20 cellular contexts compared by ENCODE assay signal in the genomic region with DNA sequence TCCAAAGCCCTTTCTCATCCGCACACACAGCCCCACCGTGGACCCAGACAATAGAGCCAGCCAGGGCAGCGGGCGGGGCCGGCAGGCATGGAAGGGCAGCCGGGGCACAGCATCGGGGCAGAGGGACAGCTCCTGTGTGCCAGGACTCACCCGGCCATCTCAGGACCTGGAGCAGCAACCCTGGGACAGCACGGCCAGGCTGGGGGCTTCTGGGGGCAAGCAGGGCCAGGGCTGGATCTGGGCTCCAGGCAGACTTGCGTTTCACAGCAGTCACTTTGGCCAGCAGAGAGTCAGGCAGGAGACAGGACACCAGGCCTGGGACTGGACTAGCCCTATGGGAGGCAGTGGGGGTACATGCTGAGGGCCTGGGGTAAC. TPM values are rescaled to one million over a fixed set of nuclear protein-coding genes. Genes with fewer than 3 reads are reported as not detected.
A peak's percentile ranks its signal among the peaks of the same experiment; 100 is the strongest.
DNase-seq lines count a peak whose midpoint lies in the region; ATAC-seq, FAIRE-seq and TF ChIP-seq lines count a peak whose summit lies in the region.
"Had no signal": no experiment of that assay in that cellular context is flagged by ENCODE, and none has a peak within 500 bp of the region (broad histone marks: within the 10 kb centered on the region; RNA-seq: fewer than 3 reads in every experiment).

No MANE protein-coding gene starts in this region.

- H3K27ac ChIP-seq in SK-N-SH (ENCODE audit: low read depth in 2 of 2, low read length in 1 of 2) = no peak overlapping the region
- no peak overlapping the region for H3K27ac ChIP-seq in GM12878 (ENCODE audit: control insufficient read depth, insufficient read depth)
- no peak overlapping the region for H3K27ac ChIP-seq in neural progenitor cell
- H3K27ac ChIP-seq in CD4-positive, alpha-beta T cell (ENCODE audit: low read depth, low read length) = no peak overlapping the region
- H3K27ac ChIP-seq: 22Rv1, A549, BLaER1 had no signal

- peaks cover 0 to 10% of the 10 kb centered on the region in 2 experiments; a peak in 1 of 4 replicates for H3K4me1 ChIP-seq in SK-N-SH (ENCODE audit: control insufficient read depth in 1 of 2, insufficient read depth in 2 of 2, low read depth in 1 of 2, low read length in 1 of 2)
- no peaks in the 10 kb centered on the region for H3K4me1 ChIP-seq in GM12878 (ENCODE audit: control insufficient read depth, insufficient read depth, low read length)
- H3K4me1 ChIP-seq in neural progenitor cell = no peaks in the 10 kb centered on the region
- H3K4me1 ChIP-seq: A549, HAP-1 had no signal

- H4K20me1 ChIP-seq in SK-N-SH (ENCODE audit: insufficient read depth) (no peaks in the 10 kb centered on the region), GM12878 (ENCODE audit: control insufficient read depth, insufficient read depth) (no peaks in the 10 kb centered on the region), neural progenitor cell (ENCODE audit: low read depth) (no peaks in the 10 kb centered on the region)

- CTCF ChIA-PET in SK-N-SH (lab: Yijun Ruan, JAX) (no interaction called here), GM12878 (lab: Yijun Ruan, JAX) (no interaction called here)
- CTCF ChIA-PET in CD4-positive, alpha-beta T cell (lab: Charles Lee) = no interaction called here

- TF ChIP-seq RAD21 in SK-N-SH (IDR thresholded peaks at IDR 0.05; ENCODE audit: low read length) = no peak
- TF ChIP-seq RAD21 in GM12878 (IDR thresholded peaks at IDR 0.05; ENCODE audit: insufficient read depth, low read depth, low read length) = no peak

- H3K9ac ChIP-seq in SK-N-SH (no peak overlapping the region), GM12878 (ENCODE audit: control insufficient read depth, insufficient read depth, low read length) (no peak overlapping the region), neural progenitor cell (no peak overlapping the region)
- H3K9ac ChIP-seq: BLaER1 had no signal

- H3K4me1 Mint-ChIP-seq in natural killer cell treated with Interleukin-12 subunit alpha and Interleukin-12 subunit beta and Interleukin-15 and Interleukin-18, amount 100 ng/mL, for 72 hours (ENCODE audit: low read depth in 2 of 2) = no peaks in the 10 kb centered on the region
- no peaks in the 10 kb centered on the region for H3K4me1 Mint-ChIP-seq in natural killer cell
- H3K4me1 Mint-ChIP-seq in neural progenitor cell = peaks cover 2% of the 10 kb centered on the region
- H3K4me1 Mint-ChIP-seq in CD4-positive, alpha-beta T cell (ENCODE audit: low read depth) = no peaks in the 10 kb centered on the region

- ATAC-seq in SK-N-SH treated with all-trans-retinoic acid at 6 μM for 48 hours = peak; percentile 11; the same call in 1 of the 3 replicates
- ATAC-seq in natural killer cell treated with Interleukin-12 subunit alpha and Interleukin-12 subunit beta and Interleukin-15 and Interleukin-18, amount 100 ng/mL, for 72 hours = no peak
- ATAC-seq in natural killer cell = no peak
- peak; percentile 17; the same call in 2 of the 3 replicates for ATAC-seq in GM12878
- ATAC-seq in CD4-positive, alpha-beta T cell (ENCODE audit: poor library complexity) = no peak
- ATAC-seq in GM21529 (IDR thresholded peaks at IDR 0.05; ENCODE audit: unreplicated experiment) = no peak
- ATAC-seq: CD8-positive, alpha-beta T cell had no signal

- no peaks in the 10 kb centered on the region for H3K36me3 Mint-ChIP-seq in natural killer cell treated with Interleukin-12 subunit alpha and Interleukin-12 subunit beta and Interleukin-15 and Interleukin-18, amount 100 ng/mL, for 72 hours
- H3K36me3 Mint-ChIP-seq in natural killer cell = no peaks in the 10 kb centered on the region
- H3K36me3 Mint-ChIP-seq in neural progenitor cell = no peaks in the 10 kb centered on the region
- H3K36me3 Mint-ChIP-seq in CD4-positive, alpha-beta T cell (ENCODE audit: low read depth) = no peaks in the 10 kb centered on the region
- H3K36me3 Mint-ChIP-seq: CD14-positive monocyte; CD8-positive, alpha-beta T cell had no signal

- no peaks in the 10 kb centered on the region for H3K9me2 ChIP-seq in SK-N-SH

- DNase-seq in SK-N-SH = no peak
- DNase-seq in natural killer cell treated with Interleukin-12 subunit alpha and Interleukin-12 subunit beta and Interleukin-15 and Interleukin-18, amount 100 ng/mL, for 72 hours (ENCODE audit: low spot score) = peak; percentile 54
- no peak for DNase-seq in natural killer cell
- DNase-seq in GM12878 (ENCODE audit: low read depth, low spot score) = no peak
- no peak for DNase-seq in neural progenitor cell (ENCODE audit: low spot score)
- no peak for DNase-seq in CD4-positive, alpha-beta T cell
- DNase-seq: AML-193, Calu3, DMS79 treated with DMSO at 0.1 percent for 48 hours, EL had no signal

- H2AFZ ChIP-seq in SK-N-SH (ENCODE audit: low read depth) = no peak overlapping the region
- H2AFZ ChIP-seq in GM12878 (ENCODE audit: control insufficient read depth, low read depth, low read length) = no peak overlapping the region
- no peak overlapping the region for H2AFZ ChIP-seq in neural progenitor cell (replicated peaks)

- no peaks in the 10 kb centered on the region for H3K27me3 Mint-ChIP-seq in natural killer cell treated with Interleukin-12 subunit alpha and Interleukin-12 subunit beta and Interleukin-15 and Interleukin-18, amount 100 ng/mL, for 72 hours
- H3K27me3 Mint-ChIP-seq in natural killer cell (ENCODE audit: low read depth in 2 of 2) (no peaks in the 10 kb centered on the region), neural progenitor cell (ENCODE audit: insufficient read depth, low read depth) (peaks cover 8% of the 10 kb centered on the region)
- H3K27me3 Mint-ChIP-seq in CD4-positive, alpha-beta T cell = no peaks in the 10 kb centered on the region

- TF ChIP-seq POLR2A in GM12878 (IDR thresholded peaks at IDR 0.05; ENCODE audit: low read depth, low read length) = no peak

- H3K27me3 ChIP-seq in SK-N-SH (ENCODE audit: insufficient read depth) (no peaks in the 10 kb centered on the region), GM12878 (replicated peaks in 1 of 2; ENCODE audit: control insufficient read depth in 2 of 2, insufficient read depth in 2 of 2, low read length in 1 of 2) (no peaks in the 10 kb centered on the region), neural progenitor cell (no peaks in the 10 kb centered on the region)
- H3K27me3 ChIP-seq in CD4-positive, alpha-beta T cell (ENCODE audit: control insufficient read depth, insufficient read depth, low read length) = no peaks in the 10 kb centered on the region
- H3K27me3 ChIP-seq: BLaER1 had no signal

- H3K9me3 ChIP-seq in SK-N-SH = no peaks in the 10 kb centered on the region
- no peaks in the 10 kb centered on the region for H3K9me3 ChIP-seq in GM12878 (replicated peaks; ENCODE audit: control insufficient read depth, insufficient read depth, low read length)
- no peaks in the 10 kb centered on the region for H3K9me3 ChIP-seq in neural progenitor cell (ENCODE audit: low read depth)
- H3K9me3 ChIP-seq in CD4-positive, alpha-beta T cell (ENCODE audit: control insufficient read depth, low read length) = no peaks in the 10 kb centered on the region
- H3K9me3 ChIP-seq: A549, BLaER1, HAP-1 had no signal

- H3F3A ChIP-seq in SK-N-SH (replicated peaks; ENCODE audit: insufficient read depth) (no peaks in the 10 kb centered on the region), neural progenitor cell (ENCODE audit: low read depth) (no peaks in the 10 kb centered on the region)

- RAD21 ChIA-PET in GM12878 (lab: Charles Lee; ENCODE audit: unreplicated experiment) = no interaction called here

- no peak for FAIRE-seq in GM12878 (lab: Jason Lieb, UNC)
- FAIRE-seq: A549, GM12892, GM18507 had no signal

- intact Hi-C loops in natural killer cell (cut with micrococcal nuclease) (no loop called here), GM12878 (cut with micrococcal nuclease; ENCODE audit: unreplicated experiment) (no loop called here)
- intact Hi-C loops in CD4-positive, alpha-beta T cell (cut with DNase I, micrococcal nuclease) = no loop called here

- no peak overlapping the region for H3K4me3 Mint-ChIP-seq in natural killer cell treated with Interleukin-12 subunit alpha and Interleukin-12 subunit beta and Interleukin-15 and Interleukin-18, amount 100 ng/mL, for 72 hours
- no peak overlapping the region for H3K4me3 Mint-ChIP-seq in natural killer cell
- H3K4me3 Mint-ChIP-seq in neural progenitor cell = no peak overlapping the region
- H3K4me3 Mint-ChIP-seq in CD4-positive, alpha-beta T cell = no peak overlapping the region
- H3K4me3 Mint-ChIP-seq: CD14-positive monocyte; CD8-positive, alpha-beta T cell had no signal

- in situ Hi-C loops in GM12878 (cut with MboI) = no loop called here

- TF ChIP-seq CTCF in SK-N-SH (IDR thresholded peaks at IDR 0.05) (no peak), natural killer cell (IDR thresholded peaks at IDR 0.05) (no peak), GM12878 (IDR thresholded peaks at IDR 0.05 in 2 of 3, conservative IDR thresholded peaks at IDR 0.05 in 1 of 3; ENCODE audit: control insufficient read depth in 2 of 3, extremely low read depth in 1 of 3, insufficient read depth in 1 of 3, low read depth in 3 of 3, low read length in 3 of 3) (no peak), neural progenitor cell (IDR thresholded peaks at IDR 0.05) (no peak)
- no peak for TF ChIP-seq CTCF in CD4-positive, alpha-beta T cell (IDR thresholded peaks at IDR 0.05)

- POLR2A ChIA-PET in SK-N-SH (lab: Yijun Ruan, JAX) (no interaction called here), GM12878 (lab: Charles Lee) (no interaction called here)
- POLR2A ChIA-PET in CD4-positive, alpha-beta T cell (lab: Charles Lee) = no interaction called here

- SMC1A ChIA-PET in GM12878 (lab: Charles Lee; ENCODE audit: uncharacterized antibody, unreplicated experiment) = no interaction called here

- H3K4me3 ChIP-seq in SK-N-SH (ENCODE audit: low read depth in 2 of 2, low read length in 1 of 2) = no peak overlapping the region
- H3K4me3 ChIP-seq in GM12878 = no peak overlapping the region
- H3K4me3 ChIP-seq in neural progenitor cell = no peak overlapping the region
- H3K4me3 ChIP-seq: A549, BLaER1, HAP-1 had no signal

- no peaks in the 10 kb centered on the region for H3K79me2 ChIP-seq in SK-N-SH (ENCODE audit: insufficient read depth)
- no peaks in the 10 kb centered on the region for H3K79me2 ChIP-seq in GM12878 (ENCODE audit: control insufficient read depth, insufficient read depth, low read length)
- no peaks in the 10 kb centered on the region for H3K79me2 ChIP-seq in neural progenitor cell (ENCODE audit: low read depth)

- TF ChIP-seq EP300 in SK-N-SH (IDR thresholded peaks at IDR 0.05; ENCODE audit: borderline replicate concordance in 1 of 2, low read depth in 1 of 2, low read length in 1 of 2) = no peak
- no peak for TF ChIP-seq EP300 in GM12878 (IDR thresholded peaks at IDR 0.05; ENCODE audit: borderline replicate concordance in 1 of 2, control insufficient read depth in 1 of 2, low read depth in 2 of 2, low read length in 2 of 2)

- H3K4me2 ChIP-seq in SK-N-SH = no peak overlapping the region
- H3K4me2 ChIP-seq in GM12878 (ENCODE audit: control insufficient read depth, insufficient read depth) = no peak overlapping the region
- H3K4me2 ChIP-seq in neural progenitor cell = no peak overlapping the region
- H3K4me2 ChIP-seq: A549, BLaER1 had no signal

- no peak overlapping the region for H3K27ac Mint-ChIP-seq in natural killer cell treated with Interleukin-12 subunit alpha and Interleukin-12 subunit beta and Interleukin-15 and Interleukin-18, amount 100 ng/mL, for 72 hours
- H3K27ac Mint-ChIP-seq in natural killer cell (no peak overlapping the region), neural progenitor cell (peak overlapping the region; percentile 63)
- no peak overlapping the region for H3K27ac Mint-ChIP-seq in CD4-positive, alpha-beta T cell
- H3K27ac Mint-ChIP-seq: CD8-positive, alpha-beta T cell had no signal

- BruUV-seq in GM12878 (replicated peaks; lab: Mats Ljungman, UMichigan) = no TSS peak

- H3K9me3 Mint-ChIP-seq in natural killer cell treated with Interleukin-12 subunit alpha and Interleukin-12 subunit beta and Interleukin-15 and Interleukin-18, amount 100 ng/mL, for 72 hours = no peaks in the 10 kb centered on the region
- no peaks in the 10 kb centered on the region for H3K9me3 Mint-ChIP-seq in natural killer cell
- no peaks in the 10 kb centered on the region for H3K9me3 Mint-ChIP-seq in neural progenitor cell
- H3K9me3 Mint-ChIP-seq in CD4-positive, alpha-beta T cell = no peaks in the 10 kb centered on the region
- H3K9me3 Mint-ChIP-seq: CD14-positive monocyte; CD8-positive, alpha-beta T cell had no signal

- H3K36me3 ChIP-seq in SK-N-SH (replicated peaks in 1 of 2; ENCODE audit: control insufficient read depth in 1 of 2, insufficient read depth in 2 of 2, low read length in 1 of 2) (no peaks in the 10 kb centered on the region), GM12878 (ENCODE audit: control insufficient read depth in 2 of 2, insufficient read depth in 2 of 2, low read length in 1 of 2) (no peaks in the 10 kb centered on the region), neural progenitor cell (no peaks in the 10 kb centered on the region)
- H3K36me3 ChIP-seq: BLaER1, HAP-1 had no signal

- 93% methylated on average over 7 of the region's 10 CpGs for WGBS in SK-N-SH (ENCODE audit: low lambda C conversion rate)
- WGBS in GM12878 (ENCODE audit: insufficient coverage, insufficient replicate concordance, low lambda C conversion rate, missing lambda C conversion rate) = 71% methylated on average over 10 of the region's 10 CpGs

RNA-seq across cellular contexts. Expression of a gene that starts 15.5 kb away (rescaled TPM):
- polyA plus RNA-seq in SK-N-SH (2012; rRNA removed) = 0.68 and 0.81 TPM in 2 replicates
- polyA plus RNA-seq in SK-N-SH (2012; cell fraction: cytosol; rRNA removed) = 0.44 and 1.0 TPM in 2 replicates
- polyA plus RNA-seq in SK-N-SH (2012; cell fraction: nucleus; rRNA removed) = 1.2 and 1.5 TPM in 2 replicates
- 1 to 10 TPM; 2.8 to 7.1 TPM for total RNA-seq in natural killer cell treated with Interleukin-12 subunit alpha and Interleukin-12 subunit beta and Interleukin-15 and Interleukin-18, amount 100 ng/mL, for 72 hours
- total RNA-seq in natural killer cell = 1 to 10 TPM in 2 of 3 donors, under 1 TPM in 1; 0.97 to 1.4 (median 1.1) TPM
- 19.1 and 21.0 TPM in 2 replicates for total RNA-seq in GM12878 (2013; cell fraction: nucleolus; rRNA removed)
- 0.49 and 0.56 TPM in 2 replicates for total RNA-seq in GM12878 (2014; rRNA removed)
- 0.18 and 0.22 TPM in 2 replicates for total RNA-seq in GM12878 (2014; rRNA removed; fragmentation: Illumina TruSeq; extraction: Trizol)
- total RNA-seq in GM12878 (2021) = 0.88 and 1.4 TPM in 2 replicates
- polyA plus RNA-seq in GM12878 (2011; ENCODE audit: low read depth) = 0.43 TPM
- 0.56 and 1.2 TPM in 2 replicates for polyA plus RNA-seq in GM12878 (2011; rRNA removed)
- polyA plus RNA-seq in GM12878 (2011; cell fraction: cytosol; rRNA removed) = 1.5 TPM in 2 replicates
- 8.0 TPM in 2 replicates for polyA plus RNA-seq in GM12878 (2011; cell fraction: nucleus; rRNA removed)
- 1.8 TPM in 2 replicates for polyA plus RNA-seq in GM12878 (2012)
- 0.24 and 0.35 TPM in 2 replicates for polyA plus RNA-seq in GM12878 (2014; fragmentation: Illumina TruSeq; extraction: Trizol)
- under 1 TPM; 0.08 to 0.11 TPM for polyA plus RNA-seq in GM12878 (2014; fragmentation: Nextera tagmentation; extraction: Ambion mirVana)
- 0.47 and 1.1 TPM in 2 replicates for polyA plus RNA-seq in GM12878 (2014; rRNA removed)
- under 1 TPM; 0.40 to 0.50 TPM for polyA plus RNA-seq in GM12878 (2016; fragmentation: Nextera tagmentation; extraction: Ambion mirVana)
- polyA minus RNA-seq in GM12878 (2011; rRNA and poly(A)+ RNA removed) = 2.7 and 3.9 TPM in 2 replicates
- 1.0 and 1.6 TPM in 2 replicates for polyA minus RNA-seq in GM12878 (2011; cell fraction: cytosol; rRNA and poly(A)+ RNA removed)
- polyA minus RNA-seq in GM12878 (2011; cell fraction: nucleus; rRNA and poly(A)+ RNA removed) = 3.6 and 5.7 TPM in 2 replicates
- total RNA-seq in neural progenitor cell (ENCODE audit: low replicate concordance) = 1.8 TPM in 1 of 2 replicates, not detected in the other
- total RNA-seq in CD4-positive, alpha-beta T cell = under 1 TPM; 0.14 to 0.25 TPM
- polyA plus RNA-seq: CD14-positive monocyte had no signal

RNA-seq across cellular contexts. Expression of a gene that starts 53.7 kb away (rescaled TPM):
- polyA plus RNA-seq in SK-N-SH (2012; rRNA removed) (47.2 and 56.9 TPM in 2 replicates), GM12878 (2011; rRNA removed) (123 and 157 TPM in 2 replicates), GM12878 (2014; fragmentation: Illumina TruSeq; extraction: Trizol) (146 and 167 TPM in 2 replicates), GM12878 (2014; fragmentation: Nextera tagmentation; extraction: Ambion mirVana) (10 to 100 TPM; 81.4 to 82.8 TPM), GM12878 (2014; rRNA removed) (91.5 and 99.6 TPM in 2 replicates), GM12878 (2016; fragmentation: Nextera tagmentation; extraction: Ambion mirVana) (100 to 1,000 TPM; 169 to 174 TPM)
- polyA plus RNA-seq in SK-N-SH (2012; cell fraction: cytosol; rRNA removed) = 62.1 and 77.7 TPM in 2 replicates
- polyA plus RNA-seq in SK-N-SH (2012; cell fraction: nucleus; rRNA removed) = 24.6 and 36.5 TPM in 2 replicates
- 100 to 1,000 TPM in 1 of 2 donors, 10 to 100 TPM in 1; 54.8 to 109 TPM for total RNA-seq in natural killer cell treated with Interleukin-12 subunit alpha and Interleukin-12 subunit beta and Interleukin-15 and Interleukin-18, amount 100 ng/mL, for 72 hours
- total RNA-seq in natural killer cell (10 to 100 TPM; 57.8 to 66.3 (median 60.4) TPM), GM12878 (2014; rRNA removed) (78.5 and 88.0 TPM in 2 replicates), GM12878 (2014; rRNA removed; fragmentation: Illumina TruSeq; extraction: Trizol) (85.7 and 87.8 TPM in 2 replicates), GM12878 (2021) (76.9 and 84.3 TPM in 2 replicates), neural progenitor cell (ENCODE audit: low replicate concordance) (40.0 and 52.9 TPM in 2 replicates)
- total RNA-seq in GM12878 (2013; cell fraction: nucleolus; rRNA removed) = 33.8 and 144 TPM in 2 replicates
- 64.8 TPM for polyA plus RNA-seq in GM12878 (2011; ENCODE audit: low read depth)
- polyA plus RNA-seq in GM12878 (2011; cell fraction: cytosol; rRNA removed) = 52.0 and 59.3 TPM in 2 replicates
- 50.8 and 59.6 TPM in 2 replicates for polyA plus RNA-seq in GM12878 (2011; cell fraction: nucleus; rRNA removed)
- 86.5 and 102 TPM in 2 replicates for polyA plus RNA-seq in GM12878 (2012)
- 37.3 and 41.8 TPM in 2 replicates for polyA minus RNA-seq in GM12878 (2011; rRNA and poly(A)+ RNA removed)
- 22.7 and 48.7 TPM in 2 replicates for polyA minus RNA-seq in GM12878 (2011; cell fraction: cytosol; rRNA and poly(A)+ RNA removed)
- 19.1 and 32.2 TPM in 2 replicates for polyA minus RNA-seq in GM12878 (2011; cell fraction: nucleus; rRNA and poly(A)+ RNA removed)
- total RNA-seq in CD4-positive, alpha-beta T cell = 10 to 100 TPM; 36.4 to 38.2 TPM

RNA-seq across cellular contexts. Expression of a gene that starts 54.7 kb away (rescaled TPM):
- polyA plus RNA-seq in SK-N-SH (2012; rRNA removed) = 6.3 and 6.6 TPM in 2 replicates
- 1.9 and 3.0 TPM in 2 replicates for polyA plus RNA-seq in SK-N-SH (2012; cell fraction: cytosol; rRNA removed)
- polyA plus RNA-seq in SK-N-SH (2012; cell fraction: nucleus; rRNA removed) = 31.5 and 31.7 TPM in 2 replicates
- total RNA-seq in natural killer cell treated with Interleukin-12 subunit alpha and Interleukin-12 subunit beta and Interleukin-15 and Interleukin-18, amount 100 ng/mL, for 72 hours = 10 to 100 TPM; 69.5 to 78.9 TPM
- total RNA-seq in natural killer cell = 10 to 100 TPM; 27.9 to 45.2 (median 36.2) TPM
- 112 and 123 TPM in 2 replicates for total RNA-seq in GM12878 (2013; cell fraction: nucleolus; rRNA removed)
- 32.6 and 35.2 TPM in 2 replicates for total RNA-seq in GM12878 (2014; rRNA removed)
- total RNA-seq in GM12878 (2014; rRNA removed; fragmentation: Illumina TruSeq; extraction: Trizol) = 21.7 and 21.8 TPM in 2 replicates
- total RNA-seq in GM12878 (2021) = 49.6 and 54.9 TPM in 2 replicates
- polyA plus RNA-seq in GM12878 (2011; ENCODE audit: low read depth) = 19.5 TPM
- polyA plus RNA-seq in GM12878 (2011; rRNA removed) = 59.4 and 62.2 TPM in 2 replicates
- polyA plus RNA-seq in GM12878 (2011; cell fraction: cytosol; rRNA removed) = 52.5 and 56.3 TPM in 2 replicates
- 182 and 212 TPM in 2 replicates for polyA plus RNA-seq in GM12878 (2011; cell fraction: nucleus; rRNA removed)
- polyA plus RNA-seq in GM12878 (2012) = 36.3 and 39.3 TPM in 2 replicates
- 24.3 and 29.5 TPM in 2 replicates for polyA plus RNA-seq in GM12878 (2014; fragmentation: Illumina TruSeq; extraction: Trizol)
- polyA plus RNA-seq in GM12878 (2014; fragmentation: Nextera tagmentation; extraction: Ambion mirVana) = 10 to 100 TPM in 1 of 2 experiments, 1 to 10 TPM in 1; 9.6 to 10.8 TPM
- 36.7 and 42.0 TPM in 2 replicates for polyA plus RNA-seq in GM12878 (2014; rRNA removed)
- 10 to 100 TPM; 25.0 to 27.6 TPM for polyA plus RNA-seq in GM12878 (2016; fragmentation: Nextera tagmentation; extraction: Ambion mirVana)
- 40.8 and 57.0 TPM in 2 replicates for polyA minus RNA-seq in GM12878 (2011; rRNA and poly(A)+ RNA removed)
- 16.3 and 20.4 TPM in 2 replicates for polyA minus RNA-seq in GM12878 (2011; cell fraction: cytosol; rRNA and poly(A)+ RNA removed)
- 38.2 and 60.8 TPM in 2 replicates for polyA minus RNA-seq in GM12878 (2011; cell fraction: nucleus; rRNA and poly(A)+ RNA removed)
- 20.3 and 35.1 TPM in 2 replicates for total RNA-seq in neural progenitor cell (ENCODE audit: low replicate concordance)
- total RNA-seq in CD4-positive, alpha-beta T cell = 10 to 100 TPM; 78.0 to 87.9 TPM

Comparison
In these comparisons a context has a peak if more than half of its experiments do, and no peak if none do; other contexts are left out.
1. ATAC-seq: peak in SK-N-SH treated with all-trans-retinoic acid at 6 μM for 48 hours (single experiment) and GM12878 (single experiment); none in natural killer cell treated with Interleukin-12 subunit alpha and Interleukin-12 subunit beta and Interleukin-15 and Interleukin-18, amount 100 ng/mL, for 72 hours (0 of 2), natural killer cell (0 of 3), CD4-positive, alpha-beta T cell (single experiment) and GM21529 (single experiment).